In genomic region chrX:151004085-151004484, GRCh38 we compare ENCODE assay signal across 2 cellular contexts.
TF ChIP-seq lines count a peak whose summit lies in the region.

No MANE protein-coding gene starts in this region.

TF ChIP-seq in SK-N-SH treated with all-trans-retinoic acid at 6 μM for 48 hours, 23 proteins besides CTCF, POLR2A, EP300 and RAD21:
- TF ChIP-seq ZNF8 (CRISPR knock-in tag; IDR thresholded peaks at IDR 0.05) (no peak), CSDC2 (CRISPR knock-in tag; IDR thresholded peaks at IDR 0.05) (no peak), OSR1 (CRISPR knock-in tag; IDR thresholded peaks at IDR 0.05) (no peak), TSHZ2 (CRISPR knock-in tag; IDR thresholded peaks at IDR 0.05) (no peak), RARB (CRISPR knock-in tag; IDR thresholded peaks at IDR 0.05) (no peak)

TF ChIP-seq in SK-N-SH, 30 proteins besides CTCF, POLR2A, EP300 and RAD21:
- TF ChIP-seq FOXM1 (IDR thresholded peaks at IDR 0.05; ENCODE audit: low read depth) (no peak), NRF1 (IDR thresholded peaks at IDR 0.05; ENCODE audit: low read depth, low read length) (no peak), GABPA (IDR thresholded peaks at IDR 0.05; ENCODE audit: low read depth) (no peak), TAF1 (IDR thresholded peaks at IDR 0.05; ENCODE audit: borderline replicate concordance, low read depth, low read length) (no peak), POLR2AphosphoS5 (IDR thresholded peaks at IDR 0.05; ENCODE audit: low read depth, low read length) (no peak), PBX3 (IDR thresholded peaks at IDR 0.05) (no peak), FOXJ3 (CRISPR knock-in tag; IDR thresholded peaks at IDR 0.05) (no peak), MAX (IDR thresholded peaks at IDR 0.05; ENCODE audit: low read depth) (no peak), MEF2A (IDR thresholded peaks at IDR 0.05; ENCODE audit: borderline replicate concordance, low read depth) (no peak), YY1 (IDR thresholded peaks at IDR 0.05; ENCODE audit: low read depth) (no peak)
